ENCODE assay signal across 8 cellular contexts in genomic region chr9:127916665-127917581, GRCh38. TPM values are rescaled to one million over a fixed set of nuclear protein-coding genes. Genes with fewer than 3 reads are reported as not detected.
DNase-seq lines count a peak whose midpoint lies in the region; ATAC-seq and TF ChIP-seq lines count a peak whose summit lies in the region.

Gene ST6GALNAC4, minus strand, starts transcription at chr9:127917041. Its CDS starts 622 bp downstream, at chr9:127916419.

- H3K4me3 ChIP-seq in WERI-Rb-1 (ENCODE audit: low read depth, low read length) = peak within 1 kb of the TSS; percentile 57
- peak within 1 kb of the TSS; percentile 56 to 78 (median 61) for H3K4me3 ChIP-seq in breast epithelium
- H3K4me3 ChIP-seq in iPS-20b (ENCODE audit: low read length) = peak within 1 kb of the TSS; percentile 74
- H3K4me3 ChIP-seq in skin epidermis = peak within 1 kb of the TSS; percentile 36 to 61 (median 48)

- no peak for TF ChIP-seq CTCF in WERI-Rb-1 (IDR thresholded peaks at IDR 0.05; ENCODE audit: low read depth, low read length)
- TF ChIP-seq CTCF in breast epithelium (IDR thresholded peaks at IDR 0.05) = no peak

- H3K9ac ChIP-seq in iPS-20b (ENCODE audit: low read depth, low read length) = peak within 1 kb of the TSS; percentile 67; the same call in 1 of the 2 replicates

- peaks cover 9% of the 10 kb centered on the region for H3K36me3 ChIP-seq in WERI-Rb-1
- H3K36me3 ChIP-seq in breast epithelium = no peaks in the 10 kb centered on the region
- H3K36me3 ChIP-seq in iPS-20b (ENCODE audit: insufficient read depth, low read depth, low read length) = 0 out of 2 replicates have a peak, but pooled peaks cover 7% of the 10 kb centered on the region

- peak; percentile 71 for ATAC-seq in HG03045 (IDR thresholded peaks at IDR 0.05; ENCODE audit: unreplicated experiment)

- peaks cover 6 to 8% of the 10 kb centered on the region in 2 donors for H3K4me1 ChIP-seq in breast epithelium
- no peaks in the 10 kb centered on the region for H3K4me1 ChIP-seq in iPS-20b (ENCODE audit: insufficient read depth, low read length)

- H3K27ac ChIP-seq in WERI-Rb-1 (no peak within 1 kb of the TSS), breast epithelium (peak within 1 kb of the TSS; percentile 68 to 85), iPS-20b (ENCODE audit: low read length) (no peak within 1 kb of the TSS), skin epidermis (peak within 1 kb of the TSS; percentile 10 to 89 (median 71))

- no peak for TF ChIP-seq POLR2A in breast epithelium (IDR thresholded peaks at IDR 0.05)

- H3K9me3 ChIP-seq in WERI-Rb-1 (ENCODE audit: severe bottlenecking) = no peaks in the 10 kb centered on the region
- no peaks in the 10 kb centered on the region for H3K9me3 ChIP-seq in breast epithelium
- H3K9me3 ChIP-seq in iPS-20b (ENCODE audit: insufficient read depth, low read depth, low read length) = no peaks in the 10 kb centered on the region

- DNase-seq in NCI-H2029 (lab: John Stamatoyannopoulos, UW) (peak; percentile 84), NCI-H2029 treated with DMSO at 0.1 percent for 48 hours (lab: John Stamatoyannopoulos, UW) (no peak), NCI-H2171 treated with DMSO at 0.1 percent for 48 hours (lab: John Stamatoyannopoulos, UW) (peak; percentile 91), WERI-Rb-1 (peak; percentile 95), breast epithelium (ENCODE audit: low spot score in 2 of 2) (peak; percentile 81 to 86)

- intact Hi-C loops in breast epithelium (cut with DNase I; ENCODE audit: low total_unique reads) = no loop called here

- peaks cover 3% of the 10 kb centered on the region for H3K27me3 ChIP-seq in WERI-Rb-1 (ENCODE audit: insufficient read depth, low read depth, severe bottlenecking)
- H3K27me3 ChIP-seq in breast epithelium = no peaks in the 10 kb centered on the region
- peaks cover 17% of the 10 kb centered on the region for H3K27me3 ChIP-seq in iPS-20b (ENCODE audit: insufficient read depth, low read length)

RNA-seq across cellular contexts. Expression of gene ST6GALNAC4, which starts in this region (rescaled TPM):
- total RNA-seq in breast epithelium = 10 to 100 TPM; 17.6 to 44.6 (median 24.0) TPM

Comparison
In these comparisons a context has a peak if more than half of its experiments do, and no peak if none do; other contexts are left out.
1. H3K27ac ChIP-seq: peak in breast epithelium (2 of 2) and skin epidermis (21 of 21); none in WERI-Rb-1 (single experiment) and iPS-20b (single experiment).
2. Peak in every context shown above with its lines, with median percentiles within 50 percentile points of each other: H3K4me3 ChIP-seq.